ENCODE assay signal across 18 cellular contexts in genomic region chr5:146680846-146681585, GRCh38.
DNase-seq lines count a peak whose midpoint lies in the region; ATAC-seq and TF ChIP-seq lines count a peak whose summit lies in the region.
"Had no signal": no experiment of that assay in that cellular context is flagged by ENCODE, and none has a peak within 500 bp of the region (broad histone marks: within the 10 kb centered on the region; RNA-seq: fewer than 3 reads in every experiment).

No MANE protein-coding gene starts in this region.

- H3K4me3 ChIP-seq in fibroblast of villous mesenchyme (ENCODE audit: low read depth, low read length) (no peak overlapping the region), smooth muscle cell (no peak overlapping the region), gastroesophageal sphincter (no peak overlapping the region)
- H3K4me3 ChIP-seq: A549 had no signal

- H3K4me2 ChIP-seq in smooth muscle cell: no peak overlapping the region
- H3K4me2 ChIP-seq: A549 had no signal

- H3K9me3 ChIP-seq in smooth muscle cell (replicated peaks; ENCODE audit: low read depth) (no peaks in the 10 kb centered on the region), gastroesophageal sphincter (no peaks in the 10 kb centered on the region)
- H3K9me3 ChIP-seq: A549 had no signal

- no peaks in the 10 kb centered on the region for H3K79me2 ChIP-seq in smooth muscle cell (ENCODE audit: low read depth)

- no peak for TF ChIP-seq EP300 in gastroesophageal sphincter (IDR thresholded peaks at IDR 0.05)

- 64% methylated on average over 9 of the region's 9 CpGs for WGBS in smooth muscle cell (ENCODE audit: low lambda C conversion rate)
- WGBS in gastroesophageal sphincter (ENCODE audit: low coverage in 1 of 2), 2 donors: 83 to 91% methylated on average over 9 of the region's 9 CpGs

- H3K4me1 ChIP-seq in smooth muscle cell (ENCODE audit: low read depth) (no peaks in the 10 kb centered on the region), gastroesophageal sphincter (no peaks in the 10 kb centered on the region)
- H3K4me1 ChIP-seq: A549 had no signal

- H3K9ac ChIP-seq in smooth muscle cell (ENCODE audit: low read depth): no peak overlapping the region

- no peak for TF ChIP-seq POLR2A in gastroesophageal sphincter (IDR thresholded peaks at IDR 0.05)

- H3K27ac ChIP-seq in angular gyrus (ENCODE audit: low read depth, low read length) (peak overlapping the region; percentile 16), smooth muscle cell (ENCODE audit: low read depth) (peak overlapping the region; percentile 76), gastroesophageal sphincter (no peak overlapping the region)
- H3K27ac ChIP-seq: A549, C4-2B had no signal

- TF ChIP-seq CTCF in fibroblast of villous mesenchyme (IDR thresholded peaks at IDR 0.05; ENCODE audit: insufficient read depth, low read depth, low read length) (no peak), smooth muscle cell (IDR thresholded peaks at IDR 0.05; ENCODE audit: borderline replicate concordance, insufficient read depth, poor library complexity, severe bottlenecking) (no peak), gastroesophageal sphincter (IDR thresholded peaks at IDR 0.05) (no peak)

- no peak for ATAC-seq in gastroesophageal sphincter
- ATAC-seq: A549 had no signal

- H3K36me3 ChIP-seq in smooth muscle cell (ENCODE audit: low read depth): no peaks in the 10 kb centered on the region
- H3K36me3 ChIP-seq in gastroesophageal sphincter: no peaks in the 10 kb centered on the region

- DNase-seq in Daoy (ENCODE audit: low read depth) (peak; percentile 9), fibroblast of villous mesenchyme (ENCODE audit: low read depth) (peak; percentile 3), smooth muscle cell (lab: John Stamatoyannopoulos, UW; ENCODE audit: unreplicated experiment) (no peak), putamen (ENCODE audit: low spot score) (no peak), NCI-H1048 (lab: John Stamatoyannopoulos, UW) (no peak)
- DNase-seq in effector CD4-positive, alpha-beta T cell: no peak
- DNase-seq: DND-41, IMR-90, Karpas-422, NCI-H1417, NCI-H187 treated with DMSO at 0.1 percent for 48 hours, NCI-H446, NCI-H69, SHP77 treated with DMSO at 0.1 percent for 48 hours had no signal

- H3F3A ChIP-seq in smooth muscle cell (ENCODE audit: low read depth): no peaks in the 10 kb centered on the region

- no peak overlapping the region for H2AFZ ChIP-seq in smooth muscle cell (ENCODE audit: low read depth)

- H3K27me3 ChIP-seq in smooth muscle cell (ENCODE audit: low read depth) (no peaks in the 10 kb centered on the region), gastroesophageal sphincter (peaks cover 8% of the 10 kb centered on the region)

- no peaks in the 10 kb centered on the region for H4K20me1 ChIP-seq in smooth muscle cell (ENCODE audit: low read depth)

Comparison
In these comparisons a context has a peak if more than half of its experiments do, and no peak if none do; other contexts are left out.
1. DNase-seq: peak in Daoy (single experiment) and fibroblast of villous mesenchyme (single experiment); none in smooth muscle cell (single experiment), putamen (single experiment), NCI-H1048 (single experiment) and effector CD4-positive, alpha-beta T cell (single experiment).
2. H3K27ac ChIP-seq: peak in angular gyrus (single experiment) and smooth muscle cell (single experiment); none in gastroesophageal sphincter (0 of 4).